ENCODE assay signal across 2 cellular contexts in the genomic region with DNA sequence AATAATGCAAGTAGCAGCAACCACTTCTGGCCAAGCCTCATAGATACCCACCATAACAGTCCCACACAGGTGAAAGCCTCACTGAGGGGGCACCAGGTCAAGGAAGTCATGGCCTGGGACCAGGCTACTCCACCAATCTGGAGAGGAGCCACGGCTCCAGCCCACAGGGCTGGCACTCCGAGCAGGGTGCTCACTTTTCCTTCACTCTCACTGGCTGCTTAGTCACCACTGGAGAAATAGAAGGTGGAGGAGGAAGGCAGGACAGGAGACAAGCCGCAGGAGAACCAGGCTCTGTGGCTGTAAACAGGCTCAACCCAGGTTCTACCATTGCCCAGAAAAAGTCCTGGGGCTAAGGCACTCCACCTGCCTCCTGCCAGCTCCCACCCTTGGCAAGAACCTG.
TF ChIP-seq lines count a peak whose summit lies in the region.

No MANE protein-coding gene starts in this region.

TF ChIP-seq in HepG2, 621 proteins besides CTCF, POLR2A, EP300 and RAD21:
- TF ChIP-seq SSRP1 (CRISPR knock-in tag; IDR thresholded peaks at IDR 0.05) (no peak), ZNF746 (CRISPR knock-in tag; IDR thresholded peaks at IDR 0.05) (no peak), FOXJ3 (CRISPR knock-in tag; IDR thresholded peaks at IDR 0.05; ENCODE audit: borderline replicate concordance) (no peak), ZNF224 (CRISPR knock-in tag; IDR thresholded peaks at IDR 0.05) (no peak)
- TF ChIP-seq, protein P1, sequence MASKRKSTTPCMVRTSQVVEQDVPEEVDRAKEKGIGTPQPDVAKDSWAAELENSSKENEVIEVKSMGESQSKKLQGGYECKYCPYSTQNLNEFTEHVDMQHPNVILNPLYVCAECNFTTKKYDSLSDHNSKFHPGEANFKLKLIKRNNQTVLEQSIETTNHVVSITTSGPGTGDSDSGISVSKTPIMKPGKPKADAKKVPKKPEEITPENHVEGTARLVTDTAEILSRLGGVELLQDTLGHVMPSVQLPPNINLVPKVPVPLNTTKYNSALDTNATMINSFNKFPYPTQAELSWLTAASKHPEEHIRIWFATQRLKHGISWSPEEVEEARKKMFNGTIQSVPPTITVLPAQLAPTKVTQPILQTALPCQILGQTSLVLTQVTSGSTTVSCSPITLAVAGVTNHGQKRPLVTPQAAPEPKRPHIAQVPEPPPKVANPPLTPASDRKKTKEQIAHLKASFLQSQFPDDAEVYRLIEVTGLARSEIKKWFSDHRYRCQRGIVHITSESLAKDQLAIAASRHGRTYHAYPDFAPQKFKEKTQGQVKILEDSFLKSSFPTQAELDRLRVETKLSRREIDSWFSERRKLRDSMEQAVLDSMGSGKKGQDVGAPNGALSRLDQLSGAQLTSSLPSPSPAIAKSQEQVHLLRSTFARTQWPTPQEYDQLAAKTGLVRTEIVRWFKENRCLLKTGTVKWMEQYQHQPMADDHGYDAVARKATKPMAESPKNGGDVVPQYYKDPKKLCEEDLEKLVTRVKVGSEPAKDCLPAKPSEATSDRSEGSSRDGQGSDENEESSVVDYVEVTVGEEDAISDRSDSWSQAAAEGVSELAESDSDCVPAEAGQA (IDR thresholded peaks at IDR 0.05; ENCODE audit: low read depth) = no peak
- TF ChIP-seq, protein P1 (CRISPR knock-in tag; IDR thresholded peaks at IDR 0.05; ENCODE audit: borderline replicate concordance) = no peak

TF ChIP-seq in GM12891, 5 proteins besides CTCF, POLR2A, EP300 and RAD21:
- no peak for TF ChIP-seq TAF1 (IDR thresholded peaks at IDR 0.05; ENCODE audit: low read depth, low read length)
- TF ChIP-seq SPI1 (IDR thresholded peaks at IDR 0.05; ENCODE audit: low read depth, low read length) = no peak
- TF ChIP-seq POLR2AphosphoS5 (IDR thresholded peaks at IDR 0.05; ENCODE audit: low read depth, low read length) = no peak
- no peak for TF ChIP-seq PAX5 (IDR thresholded peaks at IDR 0.05; ENCODE audit: insufficient read depth, low read length, severe bottlenecking)
- no peak for TF ChIP-seq POU2F2 (IDR thresholded peaks at IDR 0.05; ENCODE audit: low read depth, low read length)
TF ChIP-seq in GM12891: peak in this region for 0.
